In genomic region chrX:9562851-9563250, GRCh38 we compare ENCODE assay signal across 11 cellular contexts.
DNase-seq lines count a peak whose midpoint lies in the region; ATAC-seq, FAIRE-seq and TF ChIP-seq lines count a peak whose summit lies in the region.
"Had no signal": no experiment of that assay in that cellular context is flagged by ENCODE, and none has a peak within 500 bp of the region (broad histone marks: within the 10 kb centered on the region; RNA-seq: fewer than 3 reads in every experiment).

No MANE protein-coding gene starts in this region.

- no peak for FAIRE-seq in HTR-8/SVneo (lab: Jason Lieb, UNC)

- H3K27ac ChIP-seq in ACC112 (ENCODE audit: low read depth, low read length) = peak overlapping the region; percentile 52
- H3K27ac ChIP-seq: lower lobe of right lung had no signal

- TF ChIP-seq CTCF in cardiac fibroblast (IDR thresholded peaks at IDR 0.05; ENCODE audit: low read depth, low read length) (no peak), kidney epithelial cell (IDR thresholded peaks at IDR 0.05; ENCODE audit: insufficient read depth, low read length, poor library complexity, severe bottlenecking) (no peak)

- H3K4me3 ChIP-seq in ACC112 (ENCODE audit: low read depth, low read length) (peak overlapping the region; percentile 49), cardiac fibroblast (replicated peaks in 1 of 2; ENCODE audit: low read depth in 2 of 2, low read length in 2 of 2) (no peak overlapping the region), kidney epithelial cell (ENCODE audit: low read depth, low read length) (no peak overlapping the region)
- H3K4me3 ChIP-seq: lower lobe of right lung had no signal

- H3K27me3 ChIP-seq in ACC112 (ENCODE audit: insufficient read depth, low read length) (no peaks in the 10 kb centered on the region), kidney epithelial cell (ENCODE audit: control insufficient read depth, insufficient read depth, low read length) (no peaks in the 10 kb centered on the region)

- H2AFZ ChIP-seq in ACC112 (ENCODE audit: low read length, unreplicated experiment) = peak overlapping the region; percentile 53

- peaks cover 4% of the 10 kb centered on the region for H3K79me2 ChIP-seq in ACC112 (ENCODE audit: control insufficient read depth, insufficient read depth, low read length, unreplicated experiment)

- peaks cover 41% of the 10 kb centered on the region for H3K4me1 ChIP-seq in ACC112 (ENCODE audit: control insufficient read depth, insufficient read depth, low read length, unreplicated experiment)

- ATAC-seq in GM18858 (IDR thresholded peaks at IDR 0.05; ENCODE audit: unreplicated experiment) = no peak
- ATAC-seq in HG03469 (IDR thresholded peaks at IDR 0.05; ENCODE audit: unreplicated experiment) = no peak

- H3K36me3 ChIP-seq in ACC112 (ENCODE audit: insufficient read depth, low read length) = no peaks in the 10 kb centered on the region
- H3K36me3 ChIP-seq in kidney epithelial cell (ENCODE audit: control insufficient read depth, insufficient read depth, low read length) = no peaks in the 10 kb centered on the region
- H3K36me3 ChIP-seq: lower lobe of right lung had no signal

- DNase-seq in HTR-8/SVneo (ENCODE audit: insufficient read length, low spot score) (peak; percentile 14), cardiac fibroblast (ENCODE audit: low read depth in 2 of 2) (peak; percentile 88 to 90), kidney epithelial cell (ENCODE audit: low read depth) (peak; percentile 73), SK-N-DZ (ENCODE audit: low spot score) (no peak), 8988T (no peak)
- DNase-seq: lower lobe of right lung; NCI-H1048; NK-92 treated with Interleukin-12 subunit alpha and Interleukin-12 subunit beta, amount 100 ng/mL, for 24 hours had no signal

Comparison
In these comparisons a context has a peak if more than half of its experiments do, and no peak if none do; other contexts are left out.
1. DNase-seq: peak in HTR-8/SVneo (single experiment), cardiac fibroblast (2 of 2) and kidney epithelial cell (single experiment); none in SK-N-DZ (single experiment) and 8988T (single experiment).